ENCODE assay signal across 18 cellular contexts in genomic region chr3:151974067-151974466, GRCh38.
DNase-seq lines count a peak whose midpoint lies in the region; ATAC-seq, FAIRE-seq and TF ChIP-seq lines count a peak whose summit lies in the region.
"Had no signal": no experiment of that assay in that cellular context is flagged by ENCODE, and none has a peak within 500 bp of the region (broad histone marks: within the 10 kb centered on the region; RNA-seq: fewer than 3 reads in every experiment).

No MANE protein-coding gene starts in this region.

- H3K79me2 ChIP-seq in PC-3 (ENCODE audit: low read length) (no peaks in the 10 kb centered on the region), fibroblast of lung (ENCODE audit: control insufficient read depth, insufficient read depth, low read length) (no peaks in the 10 kb centered on the region)

- H3K36me3 ChIP-seq in PC-3 (ENCODE audit: low read depth, low read length) (no peaks in the 10 kb centered on the region), fibroblast of lung (ENCODE audit: control insufficient read depth, insufficient read depth, low read length) (no peaks in the 10 kb centered on the region)
- H3K36me3 ChIP-seq: neutrophil, spleen had no signal

- H3K9me3 ChIP-seq in PC-3 (ENCODE audit: low read length), result no peaks in the 10 kb centered on the region
- no peaks in the 10 kb centered on the region for H3K9me3 ChIP-seq in fibroblast of lung (ENCODE audit: control insufficient read depth, insufficient read depth, low read depth, low read length)
- H3K9me3 ChIP-seq: body of pancreas, neutrophil, spleen had no signal

- no peaks in the 10 kb centered on the region for H3K27me3 ChIP-seq in PC-3 (ENCODE audit: low read length)
- H3K27me3 ChIP-seq in fibroblast of lung (ENCODE audit: control insufficient read depth, insufficient read depth, low read length), result no peaks in the 10 kb centered on the region
- H3K27me3 ChIP-seq: body of pancreas, neutrophil, spleen had no signal

- POLR2A ChIA-PET in PC-3 (lab: Charles Lee; ENCODE audit: unreplicated experiment), result no interaction called here

- no peak overlapping the region for H3K4me3 ChIP-seq in PC-3 (ENCODE audit: low read length)
- no peak overlapping the region for H3K4me3 ChIP-seq in fibroblast of lung (replicated peaks in 1 of 4; ENCODE audit: control extremely low read depth in 1 of 4, insufficient read depth in 1 of 4, low read depth in 3 of 4, low read length in 4 of 4)
- no peak overlapping the region for H3K4me3 ChIP-seq in skeletal muscle cell (ENCODE audit: low read depth, low read length)
- H3K4me3 ChIP-seq: body of pancreas, spleen had no signal

- H4K20me1 ChIP-seq in PC-3 (ENCODE audit: low read length), result no peaks in the 10 kb centered on the region
- H4K20me1 ChIP-seq in fibroblast of lung (ENCODE audit: control insufficient read depth, extremely low read depth, insufficient read depth, low read length), result no peaks in the 10 kb centered on the region

- no peaks in the 10 kb centered on the region for H3F3A ChIP-seq in PC-3 (ENCODE audit: low read length, unreplicated experiment)

- DNase-seq in H54 (ENCODE audit: insufficient read length, low spot score) (no peak), PC-3 (peak; percentile 63), fibroblast of lung (ENCODE audit: low read depth in 2 of 2) (peak; percentile 53 to 67), skeletal muscle cell (ENCODE audit: low read depth) (peak; percentile 33), NOMO-1 treated with DMSO at 0.1 percent for 48 hours (lab: John Stamatoyannopoulos, UW; ENCODE audit: unreplicated experiment) (no peak)
- DNase-seq in stimulated activated naive CD8-positive, alpha-beta T cell treated with anti-CD3 and anti-CD28 coated beads, Interleukin-15, amount 100 ng/mL, for 72 hours, result no peak
- no peak for DNase-seq in NK-92 treated with Interleukin-12 subunit alpha and Interleukin-12 subunit beta, amount 100 ng/mL, for 24 hours (lab: John Stamatoyannopoulos, UW)
- DNase-seq: activated CD4-positive, alpha-beta T cell treated with anti-CD3 and anti-CD28 coated beads, Interleukin-2, amount 50 U/mL, for 48 hours; body of pancreas; endodermal cell; NCI-H1417; NCI-H510A; spleen; T1000 had no signal

- H3K27ac Mint-ChIP-seq in stimulated activated naive CD8-positive, alpha-beta T cell treated with anti-CD3 and anti-CD28 coated beads, Interleukin-15, amount 100 ng/mL, for 72 hours, result no peak overlapping the region
- H3K27ac Mint-ChIP-seq: activated T-helper 2 cell treated with anti-CD3 and anti-CD28 coated beads, Interferon-gamma antibody, Interleukin-2, Interleukin-4, amounts not matched to agents 10 μg/mL and 5 μg/mL and 100 μg/mL, durations not matched to agents 14 hours and 24 hours and 36 hours; endodermal cell; IgD-negative memory B cell had no signal

- H3K27ac ChIP-seq in PC-3 (ENCODE audit: low read length) (no peak overlapping the region), fibroblast of lung (ENCODE audit: insufficient read depth, low read length) (no peak overlapping the region)
- H3K27ac ChIP-seq: body of pancreas, neutrophil, spleen had no signal

- H3K9me2 ChIP-seq in PC-3 (replicated peaks; ENCODE audit: low read length), result no peaks in the 10 kb centered on the region

- intact Hi-C loops in PC-3 (cut with micrococcal nuclease), result no loop called here

- TF ChIP-seq POLR2A in H54 (IDR thresholded peaks at IDR 0.05; ENCODE audit: low read depth, low read length), result no peak

- CTCF ChIA-PET in PC-3 (lab: Charles Lee), result no interaction called here

- no peak for ATAC-seq in PC-3
- ATAC-seq in stimulated activated naive CD8-positive, alpha-beta T cell treated with anti-CD3 and anti-CD28 coated beads, Interleukin-15, amount 100 ng/mL, for 72 hours, result no peak
- ATAC-seq in HG03354 (IDR thresholded peaks at IDR 0.05; ENCODE audit: poor library complexity, severe bottlenecking, unreplicated experiment), result no peak
- ATAC-seq: body of pancreas had no signal

- peak; percentile 90 for FAIRE-seq in H54 (lab: Jason Lieb, UNC)

- H3K4me1 ChIP-seq in PC-3 (ENCODE audit: insufficient read depth, low read length) (peaks cover 61% of the 10 kb centered on the region), fibroblast of lung (ENCODE audit: control insufficient read depth, extremely low read depth, insufficient read depth, low read length) (peaks cover 4% of the 10 kb centered on the region)
- H3K4me1 ChIP-seq: spleen had no signal

- H3K9ac ChIP-seq in PC-3 (ENCODE audit: low read length) (no peak overlapping the region), fibroblast of lung (ENCODE audit: insufficient read depth, low read length) (no peak overlapping the region)

- H3K4me1 Mint-ChIP-seq in stimulated activated naive CD8-positive, alpha-beta T cell treated with anti-CD3 and anti-CD28 coated beads, Interleukin-15, amount 100 ng/mL, for 72 hours, result peaks cover 5% of the 10 kb centered on the region

- H3K9me3 Mint-ChIP-seq in stimulated activated naive CD8-positive, alpha-beta T cell treated with anti-CD3 and anti-CD28 coated beads, Interleukin-15, amount 100 ng/mL, for 72 hours, result no peaks in the 10 kb centered on the region
- H3K9me3 Mint-ChIP-seq: activated T-helper 2 cell treated with anti-CD3 and anti-CD28 coated beads, Interferon-gamma antibody, Interleukin-2, Interleukin-4, amounts not matched to agents 10 μg/mL and 5 μg/mL and 100 μg/mL, durations not matched to agents 14 hours and 24 hours and 36 hours; IgD-negative memory B cell had no signal

- H3K4me3 Mint-ChIP-seq in stimulated activated naive CD8-positive, alpha-beta T cell treated with anti-CD3 and anti-CD28 coated beads, Interleukin-15, amount 100 ng/mL, for 72 hours, result no peak overlapping the region
- H3K4me3 Mint-ChIP-seq: endodermal cell, IgD-negative memory B cell had no signal

- TF ChIP-seq CTCF in PC-3 (conservative IDR thresholded peaks at IDR 0.05; ENCODE audit: low read depth, low read length), result no peak
- TF ChIP-seq CTCF in fibroblast of lung (conservative IDR thresholded peaks at IDR 0.05 in 1 of 2, IDR thresholded peaks at IDR 0.05 in 1 of 2; ENCODE audit: low read depth in 1 of 2, low read length in 2 of 2), result no peak

- no peaks in the 10 kb centered on the region for H3K27me3 Mint-ChIP-seq in stimulated activated naive CD8-positive, alpha-beta T cell treated with anti-CD3 and anti-CD28 coated beads, Interleukin-15, amount 100 ng/mL, for 72 hours

- H3K4me2 ChIP-seq in PC-3 (ENCODE audit: low read length) (peak overlapping the region; percentile 42; the same call in 1 of the 2 replicates), fibroblast of lung (ENCODE audit: extremely low read depth, insufficient read depth, low read length) (peak overlapping the region; percentile 16)

- no peak overlapping the region for H2AFZ ChIP-seq in PC-3 (ENCODE audit: low read length)
- no peak overlapping the region for H2AFZ ChIP-seq in fibroblast of lung (ENCODE audit: low read length)

- BruUV-seq in PC-3 (replicated peaks; lab: Mats Ljungman, UMichigan), result no TSS peak

Comparison
In these comparisons a context has a peak if more than half of its experiments do, and no peak if none do; other contexts are left out.
1. DNase-seq: peak in PC-3 (single experiment), fibroblast of lung (2 of 2) and skeletal muscle cell (single experiment); none in H54 (single experiment), stimulated activated naive CD8-positive, alpha-beta T cell treated with anti-CD3 and anti-CD28 coated beads, Interleukin-15, amount 100 ng/mL, for 72 hours (0 of 2), NK-92 treated with Interleukin-12 subunit alpha and Interleukin-12 subunit beta, amount 100 ng/mL, for 24 hours (single experiment) and NOMO-1 treated with DMSO at 0.1 percent for 48 hours (single experiment).